ENCODE assay signal across 31 cellular contexts in genomic region chr11:69729252-69729651, GRCh38. TPM values are rescaled to one million over a fixed set of nuclear protein-coding genes. Genes with fewer than 3 reads are reported as not detected.
"Had no signal": no experiment of that assay in that cellular context is flagged by ENCODE, and none has a peak within 500 bp of the region (broad histone marks: within the 10 kb centered on the region; RNA-seq: fewer than 3 reads in every experiment).

No MANE protein-coding gene starts in this region.

- ATAC-seq: esophagus mucosa, gastrocnemius medialis, heart right ventricle, left colon, left lobe of liver, left ventricle myocardium superior, lower lobe of right lung, mucosa of descending colon had no signal

- H3K4me1 ChIP-seq: esophagus squamous epithelium, gastrocnemius medialis, heart right ventricle, lower lobe of right lung had no signal

- DNase-seq: dermis blood vessel endothelial cell; dorsolateral prefrontal cortex; effector CD4-positive, alpha-beta T cell; effector memory CD4-positive, alpha-beta T cell; erythroblast; esophagus squamous epithelium; foreskin fibroblast; foreskin melanocyte; gastrocnemius medialis; glutamatergic neuron; head of caudate nucleus; heart right ventricle; hippocampal formation; kidney; kidney glomerular epithelial cell; left colon; left ventricle myocardium superior; lower lobe of right lung; mesenchymal stem cell; mucosa of descending colon had no signal

- H3K4me3 ChIP-seq: coronary artery, dorsolateral prefrontal cortex, esophagus squamous epithelium, gastrocnemius medialis, heart right ventricle, lower lobe of right lung, mucosa of descending colon had no signal

- H3K9me3 ChIP-seq: gastrocnemius medialis, mucosa of descending colon had no signal

- H3K36me3 ChIP-seq: esophagus squamous epithelium, gastrocnemius medialis, heart right ventricle, lower lobe of right lung had no signal

- H3K27ac ChIP-seq: coronary artery, dorsolateral prefrontal cortex, epithelial cell of prostate, esophagus squamous epithelium, gastrocnemius medialis, heart right ventricle, lower lobe of right lung had no signal

RNA-seq across cellular contexts. Expression of gene FGF19, which starts 25.4 kb away (rescaled TPM):
- total RNA-seq: dermis blood vessel endothelial cell, dorsolateral prefrontal cortex, esophagus mucosa, esophagus squamous epithelium, gastrocnemius medialis, glomerular endothelial cell, heart right ventricle, kidney, left colon, left ventricle myocardium superior, lower leg skin, lower lobe of right lung, lung microvascular endothelial cell, mesenteric fat pad, mesothelial cell of epicardium, mucosa of descending colon, myocyte had no signal

RNA-seq across cellular contexts. Expression of gene FGF4, which starts 45.9 kb away (rescaled TPM):
- total RNA-seq: cerebellum, dermis blood vessel endothelial cell, dorsolateral prefrontal cortex, esophagus mucosa, esophagus squamous epithelium, gastrocnemius medialis, glomerular endothelial cell, heart right ventricle, kidney, left colon, left lobe of liver, left ventricle myocardium superior, lower leg skin, lower lobe of right lung, lung microvascular endothelial cell, mesenteric fat pad, mesothelial cell of epicardium, mucosa of descending colon, myocyte had no signal
